ENCODE assay signal across 8 cellular contexts in the genomic region with DNA sequence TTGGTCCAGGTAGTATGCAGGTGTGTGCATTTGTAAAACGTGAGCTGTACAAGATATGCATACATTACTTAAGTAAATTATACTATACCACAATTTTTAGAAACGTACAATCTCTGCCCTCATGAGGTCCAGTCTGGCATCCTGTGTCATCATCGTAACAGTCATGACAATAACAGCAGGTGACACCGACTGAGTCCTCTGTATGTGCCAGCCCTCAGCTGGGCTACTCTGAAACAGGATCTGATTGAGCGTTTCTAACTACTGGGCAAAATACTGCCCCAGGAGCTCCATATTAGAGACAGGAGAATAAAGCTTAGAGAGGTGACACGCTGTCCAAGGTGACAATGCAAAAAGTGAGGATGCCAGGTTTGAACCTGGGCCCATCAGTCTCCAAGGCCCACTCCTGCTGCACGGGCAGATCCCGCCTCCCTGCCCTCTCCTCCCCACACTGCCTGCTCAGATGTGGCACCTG. TPM values are rescaled to one million over a fixed set of nuclear protein-coding genes. Genes with fewer than 3 reads are reported as not detected.
A peak's percentile ranks its signal among the peaks of the same experiment; 100 is the strongest.
DNase-seq lines count a peak whose midpoint lies in the region; TF ChIP-seq lines count a peak whose summit lies in the region.

No MANE protein-coding gene starts in this region.

- H3K4me3 ChIP-seq in testis: no peak overlapping the region

- peaks cover 92% of the 10 kb centered on the region for H3K4me1 ChIP-seq in testis

- no peak for DNase-seq in activated CD4-positive, alpha-beta memory T cell treated with anti-CD3 and anti-CD28 coated beads for 36 hours
- no peak for DNase-seq in activated CD4-positive, alpha-beta memory T cell treated with anti-CD3 and anti-CD28 coated beads, Interleukin-2, amount 10 ng/mL, durations not matched to agents 7 days and 5 days
- DNase-seq in RWPE1 (ENCODE audit: low spot score) (no peak), testis (no peak), posterior cingulate gyrus (no peak), cerebellar nuclear complex (lab: John Stamatoyannopoulos, UW) (no peak), inferior parietal cortex (ENCODE audit: extremely low spot score) (no peak)

- no peaks in the 10 kb centered on the region for H3K27me3 Mint-ChIP-seq in activated CD4-positive, alpha-beta memory T cell treated with anti-CD3 and anti-CD28 coated beads for 36 hours
- H3K27me3 Mint-ChIP-seq in activated CD4-positive, alpha-beta memory T cell treated with anti-CD3 and anti-CD28 coated beads, Interleukin-2, amount 10 ng/mL, durations not matched to agents 7 days and 5 days: no peaks in the 10 kb centered on the region

- H3K9me3 Mint-ChIP-seq in activated CD4-positive, alpha-beta memory T cell treated with anti-CD3 and anti-CD28 coated beads for 36 hours: no peaks in the 10 kb centered on the region
- H3K9me3 Mint-ChIP-seq in activated CD4-positive, alpha-beta memory T cell treated with anti-CD3 and anti-CD28 coated beads, Interleukin-2, amount 10 ng/mL, durations not matched to agents 7 days and 5 days: no peaks in the 10 kb centered on the region

- no peaks in the 10 kb centered on the region for H3K27me3 ChIP-seq in layer of hippocampus (ENCODE audit: control insufficient read depth, insufficient read depth, low read length)
- no peaks in the 10 kb centered on the region for H3K27me3 ChIP-seq in testis

- 60 to 86% methylated on average over 6 to 8 of the region's 8 CpGs for WGBS in testis, 2 donors

- H3K36me3 Mint-ChIP-seq in activated CD4-positive, alpha-beta memory T cell treated with anti-CD3 and anti-CD28 coated beads for 36 hours: peaks cover 19% of the 10 kb centered on the region
- H3K36me3 Mint-ChIP-seq in activated CD4-positive, alpha-beta memory T cell treated with anti-CD3 and anti-CD28 coated beads, Interleukin-2, amount 10 ng/mL, durations not matched to agents 7 days and 5 days (ENCODE audit: low read depth): peaks cover 18% of the 10 kb centered on the region

- H3K27ac ChIP-seq in RWPE1 (peak overlapping the region; percentile 82), layer of hippocampus (ENCODE audit: low read depth, low read length) (peak overlapping the region; percentile 66), testis (peak overlapping the region; percentile 5 to 91)

- no peaks in the 10 kb centered on the region for H3K36me3 ChIP-seq in testis (ENCODE audit: low read depth, missing control alignments)

- H3K4me1 Mint-ChIP-seq in activated CD4-positive, alpha-beta memory T cell treated with anti-CD3 and anti-CD28 coated beads for 36 hours (ENCODE audit: low read depth): peaks cover 93% of the 10 kb centered on the region
- H3K4me1 Mint-ChIP-seq in activated CD4-positive, alpha-beta memory T cell treated with anti-CD3 and anti-CD28 coated beads, Interleukin-2, amount 10 ng/mL, durations not matched to agents 7 days and 5 days: peaks cover 93% of the 10 kb centered on the region

- no peak for TF ChIP-seq POLR2A in testis (IDR thresholded peaks at IDR 0.05)

- no peak overlapping the region for H3K4me3 Mint-ChIP-seq in activated CD4-positive, alpha-beta memory T cell treated with anti-CD3 and anti-CD28 coated beads for 36 hours
- H3K4me3 Mint-ChIP-seq in activated CD4-positive, alpha-beta memory T cell treated with anti-CD3 and anti-CD28 coated beads, Interleukin-2, amount 10 ng/mL, durations not matched to agents 7 days and 5 days: no peak overlapping the region

- intact Hi-C loops in activated CD4-positive, alpha-beta memory T cell treated with anti-CD3 and anti-CD28 coated beads for 36 hours (cut with micrococcal nuclease): no loop called here
- intact Hi-C loops in testis (cut with DNase I; ENCODE audit: low total_unique reads) (no loop called here), posterior cingulate gyrus (cut with DNase I) (no loop called here)

- TF ChIP-seq CTCF in RWPE1 (conservative IDR thresholded peaks at IDR 0.05; ENCODE audit: low read depth): no peak
- no peak for TF ChIP-seq CTCF in testis (IDR thresholded peaks at IDR 0.05)

- POLR2A ChIA-PET in activated CD4-positive, alpha-beta memory T cell treated with anti-CD3 and anti-CD28 coated beads for 36 hours (lab: Charles Lee): interaction anchor here (1.1 to 4.0 kb wide), 3 partner anchors 13 to 80 kb away, joined by 3 to 20 read pairs (median 3); no protein-coding TSS in a partner anchor
- POLR2A ChIA-PET in activated CD4-positive, alpha-beta memory T cell treated with anti-CD3 and anti-CD28 coated beads, Interleukin-2, amount 10 ng/mL, durations not matched to agents 7 days and 5 days (lab: Charles Lee): interaction anchor here (1.3 to 7.5 kb wide), 5 partner anchors 8 to 57 kb away, joined by 3 to 92 read pairs (median 6); a partner anchor contains a TSS
- POLR2A ChIA-PET in RWPE1 (lab: Yijun Ruan, JAX; ENCODE audit: low non-redundant PET): no interaction called here

- CTCF ChIA-PET in activated CD4-positive, alpha-beta memory T cell treated with anti-CD3 and anti-CD28 coated beads for 36 hours (lab: Charles Lee): interaction anchor here (0.9 to 7.7 kb wide), 7 partner anchors 13 to 105 kb away, joined by 3 to 87 read pairs (median 4); no protein-coding TSS in a partner anchor
- CTCF ChIA-PET in activated CD4-positive, alpha-beta memory T cell treated with anti-CD3 and anti-CD28 coated beads, Interleukin-2, amount 10 ng/mL, durations not matched to agents 7 days and 5 days (lab: Charles Lee): interaction anchor here (1.1 to 2.4 kb wide), 3 partner anchors 13 to 82 kb away, joined by 3 to 13 read pairs (median 9); no protein-coding TSS in a partner anchor
- CTCF ChIA-PET in RWPE1 (lab: Yijun Ruan, JAX): interaction anchor here (0.7 to 1.1 kb wide), 2 partner anchors 31 to 83 kb away, joined by 3 to 6 read pairs; no protein-coding TSS in a partner anchor

- H3K9me3 ChIP-seq in testis: no peaks in the 10 kb centered on the region

- peak overlapping the region; percentile 74 for H3K27ac Mint-ChIP-seq in activated CD4-positive, alpha-beta memory T cell treated with anti-CD3 and anti-CD28 coated beads for 36 hours
- no peak overlapping the region for H3K27ac Mint-ChIP-seq in activated CD4-positive, alpha-beta memory T cell treated with anti-CD3 and anti-CD28 coated beads, Interleukin-2, amount 10 ng/mL, durations not matched to agents 7 days and 5 days

RNA-seq across cellular contexts. Expression of a gene that starts 47.2 kb away (rescaled TPM):
- 100 to 1,000 TPM; 137 to 144 TPM for total RNA-seq in activated CD4-positive, alpha-beta memory T cell treated with anti-CD3 and anti-CD28 coated beads for 36 hours
- 10 to 100 TPM; 85.3 to 87.9 TPM for total RNA-seq in activated CD4-positive, alpha-beta memory T cell treated with anti-CD3 and anti-CD28 coated beads, Interleukin-2, amount 10 ng/mL, durations not matched to agents 7 days and 5 days
- total RNA-seq in testis: 100 to 1,000 TPM in 1 of 2 donors, 10 to 100 TPM in 1; 96.4 to 101 TPM
- polyA plus RNA-seq in testis (ENCODE audit: insufficient read depth, low read depth, low replicate concordance): 66.1 TPM
